Comparison of ENCODE assay signal across 32 cellular contexts in the genomic region with DNA sequence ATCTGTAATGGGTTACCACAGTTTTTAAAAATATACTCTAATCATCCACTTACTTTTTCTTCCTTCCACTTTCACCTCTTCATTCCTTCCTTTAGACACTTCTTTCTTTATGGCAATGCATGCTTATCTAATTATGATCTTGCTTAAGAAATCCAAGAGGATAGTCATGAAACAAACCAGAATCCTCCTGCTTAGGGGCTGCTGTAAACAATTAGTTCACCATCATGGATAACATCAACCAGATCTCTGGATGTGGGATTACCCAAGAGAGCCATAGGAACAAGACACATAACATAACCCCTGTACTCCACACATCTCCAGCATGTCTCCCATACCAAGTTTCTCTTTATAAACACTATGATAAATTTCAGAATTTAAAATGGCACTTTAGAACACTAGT.
"Had no signal": no experiment of that assay in that cellular context is flagged by ENCODE, and none has a peak within 500 bp of the region (broad histone marks: within the 10 kb centered on the region; RNA-seq: fewer than 3 reads in every experiment).

No MANE protein-coding gene starts in this region.

- H3K4me1 ChIP-seq: adrenal gland, ascending aorta had no signal

- DNase-seq: activated B cell treated with CpG ODN at 0.5 μM for 24 hours; activated CD4-positive, alpha-beta memory T cell treated with anti-CD3 and anti-CD28 coated beads for 36 hours; activated CD4-positive, alpha-beta T cell treated with anti-CD3 and anti-CD28 coated beads for 4 hours; activated CD4-positive, alpha-beta T cell treated with anti-CD3 and anti-CD28 coated beads, Interleukin-2, amount 10 ng/mL, durations not matched to agents 24 days and 14 days; activated CD4-positive, alpha-beta T cell treated with anti-CD3 and anti-CD28 coated beads, Interleukin-2, amount 50 U/mL, for 1 hour; activated CD4-positive, alpha-beta T cell treated with anti-CD3 and anti-CD28 coated beads, Interleukin-2, amount 50 U/mL, for 4 hours; activated CD4-positive, CD25-positive, alpha-beta regulatory T cell treated with anti-CD3 and anti-CD28 coated beads, Interleukin-2, amount 50 U/mL, for 72 hours; activated CD8-positive, alpha-beta memory T cell treated with anti-CD3 and anti-CD28 coated beads, Interleukin-2, amount 50 U/mL, for 4 hours; activated CD8-positive, alpha-beta T cell treated with anti-CD3 and anti-CD28 coated beads for 36 hours; activated effector memory CD4-positive, alpha-beta T cell treated with anti-CD3 and anti-CD28 coated beads, Interleukin-2, amount 50 U/mL, for 16 hours; activated gamma-delta T cell treated with Interleukin-2 at 50 U/mL for 16 hours; activated naive CD4-positive, alpha-beta T cell; activated naive CD4-positive, alpha-beta T cell treated with anti-CD3 and anti-CD28 coated beads for 36 hours; activated naive CD4-positive, alpha-beta T cell treated with anti-CD3 and anti-CD28 coated beads, Interleukin-2, amount 50 U/mL, for 16 hours; activated naive CD8-positive, alpha-beta T cell treated with anti-CD3 and anti-CD28 coated beads for 36 hours; activated T-cell treated with anti-CD3 and anti-CD28 coated beads for 4 hours; activated T-cell treated with anti-CD3 and anti-CD28 coated beads, Interleukin-2, amount 50 U/mL, for 1 hour; activated T-cell treated with anti-CD3 and anti-CD28 coated beads, Interleukin-2, amount 50 U/mL, for 4 hours; activated T-cell treated with anti-CD3 and anti-CD28 coated beads, Interleukin-2, amount 50 U/mL, for 72 hours; adrenal gland; amygdala; anterior cingulate cortex; caudate nucleus; cerebellar nuclear complex; T-helper 1 cell; T-helper 2 cell; T-helper 9 cell had no signal

- H3K4me3 ChIP-seq: adrenal gland, ascending aorta, cardiac muscle cell had no signal

- H3K9me3 ChIP-seq: ascending aorta had no signal

- H3K27ac ChIP-seq: adrenal gland, ascending aorta, cardiac muscle cell, VCaP had no signal

- ATAC-seq: activated CD8-positive, alpha-beta T cell treated with anti-CD3 and anti-CD28 coated beads for 36 hours; activated naive CD4-positive, alpha-beta T cell treated with anti-CD3 and anti-CD28 coated beads, Interleukin-2, amount 50 U/mL, for 72 hours; activated T-cell treated with anti-CD3 and anti-CD28 coated beads, Interleukin-2, amount 50 U/mL, for 4 hours; activated T-cell treated with anti-CD3 and anti-CD28 coated beads, Interleukin-2, amount 50 U/mL, for 72 hours; activated T-helper 17 cell treated with anti-CD3 and anti-CD28 coated beads, Interleukin-2, amount 50 U/mL, for 72 hours had no signal

- H3K36me3 ChIP-seq: adrenal gland, ascending aorta, cardiac muscle cell had no signal

- H3K27me3 ChIP-seq: adrenal gland, ascending aorta, cardiac muscle cell had no signal
